In the genomic region with DNA sequence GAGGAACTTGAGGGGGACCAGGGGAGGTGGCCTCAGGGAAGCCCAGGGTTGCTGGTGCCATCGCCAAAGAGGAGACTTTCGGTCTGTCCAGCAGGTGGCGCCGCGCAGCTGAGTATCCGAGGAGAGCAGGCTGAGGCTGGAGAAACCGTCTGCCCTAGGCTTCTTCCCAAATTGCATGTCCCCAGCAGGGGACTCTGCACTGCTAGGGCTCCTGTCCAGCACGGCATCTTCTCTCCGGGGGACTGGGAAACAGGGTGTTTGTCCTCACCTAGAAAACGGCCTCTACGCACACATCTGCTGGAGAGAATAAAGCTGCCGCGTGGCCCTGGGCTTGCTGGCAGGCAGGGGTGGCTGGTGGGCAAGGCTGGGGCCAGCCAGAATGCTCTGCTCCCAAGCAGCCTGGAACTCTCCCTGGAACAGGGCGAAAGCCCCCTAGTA, we compare ENCODE assay signal across 8 cellular contexts.
DNase-seq lines count a peak whose midpoint lies in the region; ATAC-seq and TF ChIP-seq lines count a peak whose summit lies in the region.

No MANE protein-coding gene starts in this region.

- TF ChIP-seq RAD21 in SK-N-SH (IDR thresholded peaks at IDR 0.05; ENCODE audit: low read length), result peak; percentile 83

- H3K36me3 ChIP-seq in GM06990 (ENCODE audit: control insufficient read depth, insufficient read depth, low read length) (no peaks in the 10 kb centered on the region), HAP-1 (replicated peaks) (no peaks in the 10 kb centered on the region), SK-N-SH (replicated peaks in 1 of 2; ENCODE audit: control insufficient read depth in 1 of 2, insufficient read depth in 2 of 2, low read length in 1 of 2) (no peaks in the 10 kb centered on the region), psoas muscle (ENCODE audit: insufficient read depth in 1 of 2, low read depth in 1 of 2) (no peaks in the 10 kb centered on the region)

- intact Hi-C loops in cardiac septum (cut with DNase I), result loop anchor here (2.0 kb wide), 1 partner anchor 225 kb away; no protein-coding TSS in a partner anchor
- intact Hi-C loops in psoas muscle (cut with DNase I), result loop anchor here in 1 of 2 donors (10.0 kb wide), 1 partner anchor 225 kb away; no protein-coding TSS in a partner anchor

- H3K4me1 ChIP-seq in HAP-1, result no peaks in the 10 kb centered on the region
- H3K4me1 ChIP-seq in SK-N-SH (ENCODE audit: control insufficient read depth in 1 of 2, insufficient read depth in 2 of 2, low read depth in 1 of 2, low read length in 1 of 2), result peaks cover 0 to 35% of the 10 kb centered on the region in 2 experiments; a peak in 1 of 4 replicates
- no peaks in the 10 kb centered on the region for H3K4me1 ChIP-seq in psoas muscle

- in situ Hi-C loops in HAP-1 (cut with MboI; ENCODE audit: low sequenced_read_pairs), result no loop called here

- H3K4me3 ChIP-seq in GM06990 (replicated peaks; ENCODE audit: low read depth, low read length) (no peak overlapping the region), HAP-1 (no peak overlapping the region), SK-N-SH (ENCODE audit: low read depth in 2 of 2, low read length in 1 of 2) (peak overlapping the region in 1 of 2 experiments; percentile 43; a peak in 1 of 4 replicates), psoas muscle (no peak overlapping the region)

- no peak for TF ChIP-seq EP300 in SK-N-SH (IDR thresholded peaks at IDR 0.05; ENCODE audit: borderline replicate concordance in 1 of 2, low read depth in 1 of 2, low read length in 1 of 2)

- DNase-seq in GM06990 (ENCODE audit: extremely low read depth, insufficient read length) (peak; percentile 68), HAP-1 (ENCODE audit: low spot score in 2 of 2) (peak; percentile 34 to 90), M059J (ENCODE audit: low read depth) (peak; percentile 52), SK-N-SH (peak; percentile 78), cardiac septum (ENCODE audit: low spot score) (peak; percentile 92), psoas muscle (peak; percentile 78 to 88), cortex of kidney (lab: John Stamatoyannopoulos, UW) (no peak)
- DNase-seq in activated naive CD4-positive, alpha-beta T cell treated with anti-CD3 and anti-CD28 coated beads, Interleukin-2, amount 50 U/mL, for 16 hours, result peak; percentile 71

- no peak overlapping the region for H3K4me2 ChIP-seq in SK-N-SH

- H3K79me2 ChIP-seq in SK-N-SH (ENCODE audit: insufficient read depth), result no peaks in the 10 kb centered on the region

- H3K9ac ChIP-seq in SK-N-SH, result no peak overlapping the region

- H3K9me3 ChIP-seq in HAP-1, result no peaks in the 10 kb centered on the region
- no peaks in the 10 kb centered on the region for H3K9me3 ChIP-seq in SK-N-SH
- no peaks in the 10 kb centered on the region for H3K9me3 ChIP-seq in psoas muscle

- H4K20me1 ChIP-seq in SK-N-SH (ENCODE audit: insufficient read depth), result no peaks in the 10 kb centered on the region

- H2AFZ ChIP-seq in SK-N-SH (ENCODE audit: low read depth), result no peak overlapping the region

- POLR2A ChIA-PET in SK-N-SH (lab: Yijun Ruan, JAX), result no interaction called here

- H3K27me3 ChIP-seq in GM06990 (replicated peaks; ENCODE audit: control insufficient read depth, insufficient read depth, low read length) (no peaks in the 10 kb centered on the region; the same call in 1 of the 2 replicates), HAP-1 (ENCODE audit: low read depth) (no peaks in the 10 kb centered on the region), SK-N-SH (ENCODE audit: insufficient read depth) (no peaks in the 10 kb centered on the region), psoas muscle (ENCODE audit: insufficient read depth in 3 of 3, low read length in 2 of 3) (no peaks in the 10 kb centered on the region)

- H3K27ac ChIP-seq in SK-N-SH (ENCODE audit: low read depth in 2 of 2, low read length in 1 of 2) (no peak overlapping the region), psoas muscle (no peak overlapping the region)

- peak in 3 of 4 donors; percentile 57 to 80 (median 61) for ATAC-seq in psoas muscle

- TF ChIP-seq CTCF in GM06990 (IDR thresholded peaks at IDR 0.05; ENCODE audit: insufficient read depth, low read length, poor library complexity, severe bottlenecking) (peak; percentile 90), SK-N-SH (IDR thresholded peaks at IDR 0.05) (peak; percentile 74), psoas muscle (IDR thresholded peaks at IDR 0.05) (peak; percentile 78)

- H3F3A ChIP-seq in SK-N-SH (replicated peaks; ENCODE audit: insufficient read depth), result no peaks in the 10 kb centered on the region

- WGBS in SK-N-SH (ENCODE audit: low lambda C conversion rate), result 15% methylated on average over 8 of the region's 14 CpGs
- 6 to 13% (median 10%) methylated on average over 14 of the region's 14 CpGs for WGBS in psoas muscle, 3 donors

- no peaks in the 10 kb centered on the region for H3K9me2 ChIP-seq in SK-N-SH

- CTCF ChIA-PET in SK-N-SH (lab: Yijun Ruan, JAX), result interaction anchor here (0.6 to 6.6 kb wide), 44 partner anchors 8 to 480 kb away, joined by 3 to 81 read pairs (median 5); no protein-coding TSS in a partner anchor

TF ChIP-seq in SK-N-SH, 30 proteins besides CTCF, POLR2A, EP300 and RAD21:
- TF ChIP-seq, protein P1, sequence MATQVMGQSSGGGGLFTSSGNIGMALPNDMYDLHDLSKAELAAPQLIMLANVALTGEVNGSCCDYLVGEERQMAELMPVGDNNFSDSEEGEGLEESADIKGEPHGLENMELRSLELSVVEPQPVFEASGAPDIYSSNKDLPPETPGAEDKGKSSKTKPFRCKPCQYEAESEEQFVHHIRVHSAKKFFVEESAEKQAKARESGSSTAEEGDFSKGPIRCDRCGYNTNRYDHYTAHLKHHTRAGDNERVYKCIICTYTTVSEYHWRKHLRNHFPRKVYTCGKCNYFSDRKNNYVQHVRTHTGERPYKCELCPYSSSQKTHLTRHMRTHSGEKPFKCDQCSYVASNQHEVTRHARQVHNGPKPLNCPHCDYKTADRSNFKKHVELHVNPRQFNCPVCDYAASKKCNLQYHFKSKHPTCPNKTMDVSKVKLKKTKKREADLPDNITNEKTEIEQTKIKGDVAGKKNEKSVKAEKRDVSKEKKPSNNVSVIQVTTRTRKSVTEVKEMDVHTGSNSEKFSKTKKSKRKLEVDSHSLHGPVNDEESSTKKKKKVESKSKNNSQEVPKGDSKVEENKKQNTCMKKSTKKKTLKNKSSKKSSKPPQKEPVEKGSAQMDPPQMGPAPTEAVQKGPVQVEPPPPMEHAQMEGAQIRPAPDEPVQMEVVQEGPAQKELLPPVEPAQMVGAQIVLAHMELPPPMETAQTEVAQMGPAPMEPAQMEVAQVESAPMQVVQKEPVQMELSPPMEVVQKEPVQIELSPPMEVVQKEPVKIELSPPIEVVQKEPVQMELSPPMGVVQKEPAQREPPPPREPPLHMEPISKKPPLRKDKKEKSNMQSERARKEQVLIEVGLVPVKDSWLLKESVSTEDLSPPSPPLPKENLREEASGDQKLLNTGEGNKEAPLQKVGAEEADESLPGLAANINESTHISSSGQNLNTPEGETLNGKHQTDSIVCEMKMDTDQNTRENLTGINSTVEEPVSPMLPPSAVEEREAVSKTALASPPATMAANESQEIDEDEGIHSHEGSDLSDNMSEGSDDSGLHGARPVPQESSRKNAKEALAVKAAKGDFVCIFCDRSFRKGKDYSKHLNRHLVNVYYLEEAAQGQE (IDR thresholded peaks at IDR 0.05; ENCODE audit: low read depth, low read length), result no peak
- TF ChIP-seq SMC3 (IDR thresholded peaks at IDR 0.05; ENCODE audit: low read depth, low read length), result peak; percentile 72
